8 cellular contexts compared by ENCODE assay signal in genomic region chr12:120235369-120236123, GRCh38. TPM values are rescaled to one million over a fixed set of nuclear protein-coding genes. Genes with fewer than 3 reads are reported as not detected.
DNase-seq lines count a peak whose midpoint lies in the region; ATAC-seq and TF ChIP-seq lines count a peak whose summit lies in the region.

No MANE protein-coding gene starts in this region.

- CTCF ChIA-PET in CD8-positive, alpha-beta memory T cell (lab: Charles Lee), result interaction anchor here (1.6 to 12.5 kb wide), 4 partner anchors 14 to 29 kb away, joined by 4 to 120 read pairs (median 8); partner anchors contain the start of gene PXN
- CTCF ChIA-PET in PC-9 (lab: Charles Lee), result interaction anchor here (0.6 to 1.6 kb wide), 4 partner anchors 21 to 44 kb away, joined by 3 to 17 read pairs (median 4); partner anchors contain the start of gene PXN

- POLR2A ChIA-PET in CD8-positive, alpha-beta memory T cell (lab: Charles Lee), result interaction anchor here (0.6 to 1.1 kb wide), 2 partner anchors 17 to 26 kb away, joined by 3 to 4 read pairs; no protein-coding TSS in a partner anchor
- POLR2A ChIA-PET in PC-9 (lab: Charles Lee; ENCODE audit: unreplicated experiment), result interaction anchor here (1.5 kb wide), 1 partner anchor 56 kb away, joined by 6 read pairs; the partner anchor contains the start of gene RNU4-2

- peaks cover 35% of the 10 kb centered on the region for H3F3A ChIP-seq in PC-9 (ENCODE audit: insufficient read depth, low read depth)

- H3K9me3 Mint-ChIP-seq in CD8-positive, alpha-beta memory T cell, result no peaks in the 10 kb centered on the region

- peaks cover 0 to 10% (median 3%) of the 10 kb centered on the region in 3 donors for H3K36me3 Mint-ChIP-seq in CD8-positive, alpha-beta memory T cell

- peaks cover 16% of the 10 kb centered on the region for H4K20me1 ChIP-seq in PC-9 (ENCODE audit: insufficient read depth)

- TF ChIP-seq CTCF in PC-9 (conservative IDR thresholded peaks at IDR 0.05) (no peak), epithelial cell of proximal tubule (conservative IDR thresholded peaks at IDR 0.05; ENCODE audit: low read depth, low read length) (peak; percentile 42)

- DNase-seq in CD8-positive, alpha-beta memory T cell, result no peak
- no peak for DNase-seq in PC-9
- no peak for DNase-seq in epithelial cell of proximal tubule (ENCODE audit: low read depth)
- DNase-seq in mesenteric fat pad (ENCODE audit: low spot score), result no peak
- no peak for DNase-seq in head of caudate nucleus
- no peak for DNase-seq in KG1 (lab: John Stamatoyannopoulos, UW)

- peaks cover 94% of the 10 kb centered on the region for H3K4me1 ChIP-seq in CD8-positive, alpha-beta memory T cell (ENCODE audit: insufficient read depth, low read length)
- peaks cover 52% of the 10 kb centered on the region for H3K4me1 ChIP-seq in PC-9 (replicated peaks; ENCODE audit: insufficient read depth)
- H3K4me1 ChIP-seq in neuron (ENCODE audit: insufficient read depth, low read length), result peaks cover 44% of the 10 kb centered on the region

- ATAC-seq in GM21576 (IDR thresholded peaks at IDR 0.05; ENCODE audit: unreplicated experiment), result no peak

- H3K4me3 Mint-ChIP-seq in CD8-positive, alpha-beta memory T cell, result peak overlapping the region in 4 of 7 donors; percentile 11 to 55 (median 38)

- H2AFZ ChIP-seq in PC-9 (no peak overlapping the region), neuron (ENCODE audit: low read depth, low read length) (no peak overlapping the region)

- H3K27me3 ChIP-seq in CD8-positive, alpha-beta memory T cell (ENCODE audit: insufficient read depth, low read length, poor library complexity, severe bottlenecking), result no peaks in the 10 kb centered on the region
- H3K27me3 ChIP-seq in PC-9 (ENCODE audit: insufficient read depth, low read depth) (no peaks in the 10 kb centered on the region), neuron (ENCODE audit: insufficient read depth, low read length) (no peaks in the 10 kb centered on the region)

- BruUV-seq in PC-9 (replicated peaks; lab: Mats Ljungman, UMichigan), result no TSS peak

- intact Hi-C loops in PC-9 (cut with micrococcal nuclease; ENCODE audit: unreplicated experiment), result no loop called here
- intact Hi-C loops in head of caudate nucleus (cut with DNase I), result no loop called here

- H3K4me2 ChIP-seq in PC-9, result peak overlapping the region; percentile 47; the same call in 1 of the 2 replicates

- H3K36me3 ChIP-seq in CD8-positive, alpha-beta memory T cell (ENCODE audit: insufficient read depth, low read length), result no peaks in the 10 kb centered on the region
- no peaks in the 10 kb centered on the region for H3K36me3 ChIP-seq in PC-9 (ENCODE audit: low read depth)
- no peaks in the 10 kb centered on the region for H3K36me3 ChIP-seq in neuron (ENCODE audit: insufficient read depth, low read length)

- H3K27ac ChIP-seq in CD8-positive, alpha-beta memory T cell (ENCODE audit: low read depth, low read length), result peak overlapping the region; percentile 45
- no peak overlapping the region for H3K27ac ChIP-seq in PC-9

- no peak overlapping the region for H3K4me3 ChIP-seq in CD8-positive, alpha-beta memory T cell (ENCODE audit: low read length)
- H3K4me3 ChIP-seq in PC-9 (no peak overlapping the region), epithelial cell of proximal tubule (ENCODE audit: low read depth, low read length) (no peak overlapping the region), neuron (ENCODE audit: low read length) (peak overlapping the region; percentile 17)

- H3K27ac Mint-ChIP-seq in CD8-positive, alpha-beta memory T cell, result peak overlapping the region; percentile 80 to 96 (median 84)

- peaks cover 70% of the 10 kb centered on the region for H3K79me2 ChIP-seq in PC-9 (ENCODE audit: low read depth)

- no peaks in the 10 kb centered on the region for H3K9me3 ChIP-seq in CD8-positive, alpha-beta memory T cell (ENCODE audit: low read length)
- H3K9me3 ChIP-seq in PC-9 (ENCODE audit: insufficient read depth, low read depth), result no peaks in the 10 kb centered on the region
- H3K9me3 ChIP-seq in neuron (ENCODE audit: low read length), result no peaks in the 10 kb centered on the region

- H3K9me2 ChIP-seq in PC-9 (ENCODE audit: insufficient read depth), result no peaks in the 10 kb centered on the region

- H3K4me1 Mint-ChIP-seq in CD8-positive, alpha-beta memory T cell, result peaks cover 82 to 90% (median 84%) of the 10 kb centered on the region in 3 donors

- no peaks in the 10 kb centered on the region for H3K27me3 Mint-ChIP-seq in CD8-positive, alpha-beta memory T cell

RNA-seq across cellular contexts. Expression of gene PXN, which starts 30.0 kb away (rescaled TPM):
- 10 to 100 TPM; 33.7 to 35.9 TPM for total RNA-seq in CD8-positive, alpha-beta memory T cell
- polyA plus RNA-seq in CD8-positive, alpha-beta memory T cell, result 146 TPM
- total RNA-seq in PC-9 (2021) (191 and 218 TPM in 2 replicates), epithelial cell of proximal tubule (84.5 and 100 TPM in 2 replicates), mesenteric fat pad (123 TPM)

RNA-seq across cellular contexts. Expression of gene RPLP0, which starts 34.6 kb away (rescaled TPM):
- total RNA-seq in CD8-positive, alpha-beta memory T cell, result 1,000 to 10,000 TPM; 4,137 to 4,308 TPM
- 1,675 TPM for polyA plus RNA-seq in CD8-positive, alpha-beta memory T cell
- total RNA-seq in PC-9 (2021) (2,334 and 2,540 TPM in 2 replicates), epithelial cell of proximal tubule (3,816 and 4,725 TPM in 2 replicates), mesenteric fat pad (1,415 TPM)

RNA-seq across cellular contexts. Expression of gene GCN1, which starts 41.0 kb away (rescaled TPM):
- 100 to 1,000 TPM; 150 to 157 TPM for total RNA-seq in CD8-positive, alpha-beta memory T cell
- polyA plus RNA-seq in CD8-positive, alpha-beta memory T cell, result 30.0 TPM
- total RNA-seq in PC-9 (2021) (116 and 119 TPM in 2 replicates), epithelial cell of proximal tubule (73.9 and 79.2 TPM in 2 replicates), mesenteric fat pad (97.0 TPM)

RNA-seq across cellular contexts. Expression of gene RNU4-2, which starts 56.2 kb away (rescaled TPM):
- 1,000 to 10,000 TPM; 1,831 to 1,935 TPM for total RNA-seq in CD8-positive, alpha-beta memory T cell
- 44.9 TPM for polyA plus RNA-seq in CD8-positive, alpha-beta memory T cell
- total RNA-seq in PC-9 (2021) (2,281 and 3,957 TPM in 2 replicates), epithelial cell of proximal tubule (under 0.01 TPM in 2 replicates), mesenteric fat pad (7,466 TPM)

RNA-seq across cellular contexts. Expression of gene RNU4-1, which starts 57.5 kb away (rescaled TPM):
- 100 to 1,000 TPM; 628 to 678 TPM for total RNA-seq in CD8-positive, alpha-beta memory T cell
- polyA plus RNA-seq in CD8-positive, alpha-beta memory T cell, result not detected
- total RNA-seq in PC-9 (2021) (1,857 and 3,341 TPM in 2 replicates), epithelial cell of proximal tubule (under 0.01 TPM in 2 replicates), mesenteric fat pad (976 TPM)
